In the genomic region with DNA sequence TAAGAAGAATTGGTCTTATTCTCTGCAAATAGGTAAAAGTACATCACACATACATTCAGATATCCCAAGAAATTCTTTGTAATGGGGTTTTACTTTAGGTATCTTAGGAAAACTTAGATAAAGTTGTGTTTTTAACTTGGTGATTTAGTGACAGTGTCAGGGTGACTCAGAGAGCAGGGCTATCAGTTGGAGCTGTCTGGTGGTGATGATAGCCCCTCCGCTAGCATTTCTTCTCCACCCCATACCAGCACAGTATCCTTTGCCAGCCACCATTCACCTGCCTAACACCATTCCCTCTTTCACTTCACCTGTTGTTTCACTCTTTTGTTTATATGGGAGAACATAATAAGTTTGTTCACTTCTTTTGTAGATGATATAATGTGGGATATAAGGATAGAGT, we compare ENCODE assay signal across 10 cellular contexts. TPM values are rescaled to one million over a fixed set of nuclear protein-coding genes. Genes with fewer than 3 reads are reported as not detected.
"Had no signal": no experiment of that assay in that cellular context is flagged by ENCODE, and none has a peak within 500 bp of the region (broad histone marks: within the 10 kb centered on the region; RNA-seq: fewer than 3 reads in every experiment).

No MANE protein-coding gene starts in this region.

- FAIRE-seq: H1, H54, HepG2 had no signal

- H3K4me3 ChIP-seq: GM23338 had no signal

- H2AFZ ChIP-seq: GM23338 had no signal

- H3K27ac ChIP-seq: HL-60 had no signal

- ATAC-seq: GM23338, HCT116, HepG2 had no signal

- H3K4me2 ChIP-seq: GM23338 had no signal

- DNase-seq: H9, HFFc6 had no signal

RNA-seq across cellular contexts. Expression of a gene that starts 36.3 kb away (rescaled TPM):
- total RNA-seq: GM23338, H1, H9, HepG2, HT1080 had no signal
- polyA plus RNA-seq: GM23338, H1, HepG2, IgD-negative memory B cell had no signal
